ENCODE assay signal across 7 cellular contexts in genomic region chr1:39817091-39817932, GRCh38. TPM values are rescaled to one million over a fixed set of nuclear protein-coding genes. Genes with fewer than 3 reads are reported as not detected.
DNase-seq lines count a peak whose midpoint lies in the region; ATAC-seq and TF ChIP-seq lines count a peak whose summit lies in the region.
"Not testable (repeated sequence)": the region's sequence is repeated elsewhere in the genome, so short reads cannot be mapped to it uniquely, and the experiment has no call there.

No MANE protein-coding gene starts in this region.

- peaks cover 12% of the 10 kb centered on the region for H3K27me3 Mint-ChIP-seq in activated T-cell treated with anti-CD3 and anti-CD28 coated beads, Interleukin-2, amount 50 U/mL, for 24 hours

- H3K27ac ChIP-seq in SJCRH30, result not testable (repeated sequence)

- peak overlapping the region; percentile 18 for H3K4me3 Mint-ChIP-seq in activated T-cell treated with anti-CD3 and anti-CD28 coated beads, Interleukin-2, amount 50 U/mL, for 24 hours

- peak; percentile 21 for DNase-seq in M059J (ENCODE audit: low read depth)
- peak; percentile 63 to 70 for DNase-seq in SJCRH30
- peak; percentile 73 for DNase-seq in activated T-cell treated with anti-CD3 and anti-CD28 coated beads, Interleukin-2, amount 50 U/mL, for 24 hours
- DNase-seq in globus pallidus (ENCODE audit: low spot score), result peak; percentile 26
- DNase-seq in retina, result peak; percentile 22

- TF ChIP-seq POLR2A in GM18526 (IDR thresholded peaks at IDR 0.05; ENCODE audit: extremely low read depth, insufficient read length), result peak; percentile 21

- peak; percentile 86 for ATAC-seq in HG02678 (IDR thresholded peaks at IDR 0.05; ENCODE audit: unreplicated experiment)

- H3K36me3 ChIP-seq in SJCRH30, result not testable (repeated sequence)

- peaks cover 15% of the 10 kb centered on the region for H3K4me1 Mint-ChIP-seq in activated T-cell treated with anti-CD3 and anti-CD28 coated beads, Interleukin-2, amount 50 U/mL, for 24 hours (ENCODE audit: low read depth)

- not testable (repeated sequence) for H3K36me3 Mint-ChIP-seq in activated T-cell treated with anti-CD3 and anti-CD28 coated beads, Interleukin-2, amount 50 U/mL, for 24 hours (ENCODE audit: low read depth)

- peak overlapping the region; percentile 73 for H3K27ac Mint-ChIP-seq in activated T-cell treated with anti-CD3 and anti-CD28 coated beads, Interleukin-2, amount 50 U/mL, for 24 hours

- H3K4me3 ChIP-seq in SJCRH30, result peak overlapping the region; percentile 29; the same call in 1 of the 2 replicates

- not testable (repeated sequence) for H3K4me1 ChIP-seq in SJCRH30

- not testable (repeated sequence) for H3K9me3 Mint-ChIP-seq in activated T-cell treated with anti-CD3 and anti-CD28 coated beads, Interleukin-2, amount 50 U/mL, for 24 hours

- not testable (repeated sequence) for H3K9me3 ChIP-seq in SJCRH30 (replicated peaks)

- not testable (repeated sequence) for H3K27me3 ChIP-seq in SJCRH30

RNA-seq across cellular contexts. Expression of gene BMP8B, which starts 28.6 kb away (rescaled TPM):
- 0.12 and 0.15 TPM in 2 replicates for total RNA-seq in M059J (2014; rRNA removed; shearing (Covaris generic))
- 12.2 and 12.6 TPM in 2 replicates for total RNA-seq in SJCRH30 (2014; rRNA removed; shearing (Covaris generic))

RNA-seq across cellular contexts. Expression of gene OXCT2, which starts 46.2 kb away (rescaled TPM):
- total RNA-seq in M059J (2014; rRNA removed; shearing (Covaris generic)), result 0.30 and 0.57 TPM in 2 replicates
- 3.8 and 4.3 TPM in 2 replicates for total RNA-seq in SJCRH30 (2014; rRNA removed; shearing (Covaris generic))

Comparison
In these comparisons a context has a peak if more than half of its experiments do, and no peak if none do; other contexts are left out.
1. DNase-seq: peak in every context shown above with its lines; median percentile 73 in activated T-cell treated with anti-CD3 and anti-CD28 coated beads, Interleukin-2, amount 50 U/mL, for 24 hours; 66 in SJCRH30; 26 in globus pallidus; 22 in retina; 21 in M059J.
2. RNA of gene BMP8B, which starts 28.6 kb away (total RNA-seq): 12.2 to 12.6 TPM in SJCRH30; 0.12 to 0.15 TPM in M059J; every median in the first group is over 10 times any median in the second.